20 cellular contexts compared by ENCODE assay signal in genomic region chr15:27842526-27842925, GRCh38.
A peak's percentile ranks its signal among the peaks of the same experiment; 100 is the strongest.
DNase-seq lines count a peak whose midpoint lies in the region; FAIRE-seq and TF ChIP-seq lines count a peak whose summit lies in the region.
"Had no signal": no experiment of that assay in that cellular context is flagged by ENCODE, and none has a peak within 500 bp of the region (broad histone marks: within the 10 kb centered on the region; RNA-seq: fewer than 3 reads in every experiment).

No MANE protein-coding gene starts in this region.

- 63% methylated on average over 3 of the region's 3 CpGs for WGBS in esophagus muscularis mucosa
- 90 to 94% methylated on average over 3 of the region's 3 CpGs for WGBS in tibial nerve, 2 donors

- no peak for FAIRE-seq in RCC 7860 (lab: Jason Lieb, UNC)
- FAIRE-seq: G401.6, K562 had no signal

- H3K36me3 Mint-ChIP-seq in progenitor cell of endocrine pancreas (ENCODE audit: insufficient read depth) = no peaks in the 10 kb centered on the region
- H3K36me3 Mint-ChIP-seq: CD4-positive, CD25-positive, alpha-beta regulatory T cell had no signal

- intact Hi-C loops in esophagus muscularis mucosa (cut with DNase I) = no loop called here

- H3K4me1 ChIP-seq in esophagus muscularis mucosa (no peaks in the 10 kb centered on the region), tibial nerve (no peaks in the 10 kb centered on the region)
- H3K4me1 ChIP-seq: BE2C, Caco-2 had no signal

- H3K4me3 Mint-ChIP-seq in progenitor cell of endocrine pancreas (ENCODE audit: low read depth) = no peak overlapping the region
- H3K4me3 Mint-ChIP-seq: CD4-positive, CD25-positive, alpha-beta regulatory T cell had no signal

- DNase-seq in activated effector memory CD4-positive, alpha-beta T cell treated with anti-CD3 and anti-CD28 coated beads, Interleukin-2, amount 50 U/mL, for 16 hours = peak; percentile 22
- DNase-seq in activated effector memory CD4-positive, alpha-beta T cell treated with Interleukin-2 at 50 U/mL for 16 hours = no peak
- DNase-seq in RCC 7860 (ENCODE audit: low spot score) (peak; percentile 43), esophagus muscularis mucosa (ENCODE audit: extremely low spot score) (peak; percentile 84), iPS-NIHi7 (ENCODE audit: extremely low spot score) (no peak), tibial nerve (ENCODE audit: low spot score in 2 of 2) (no peak), progenitor cell of endocrine pancreas (ENCODE audit: low spot score, unreplicated experiment) (no peak), GM13976 (ENCODE audit: low spot score) (no peak)
- DNase-seq: BE2C; Caco-2; CD4-positive, CD25-positive, alpha-beta regulatory T cell; HCEC 1CT; NCI-H1417 treated with DMSO at 0.1 percent for 48 hours; NCI-H187 treated with DMSO at 0.1 percent for 48 hours; NCI-H2227 treated with DMSO at 0.1 percent for 48 hours; NCI-H524 had no signal

- H3K4me3 ChIP-seq in esophagus muscularis mucosa = no peak overlapping the region
- no peak overlapping the region for H3K4me3 ChIP-seq in tibial nerve
- H3K4me3 ChIP-seq: K562 had no signal

- peaks cover 57% of the 10 kb centered on the region for H3K27me3 Mint-ChIP-seq in progenitor cell of endocrine pancreas

- no peaks in the 10 kb centered on the region for H3K9me3 Mint-ChIP-seq in progenitor cell of endocrine pancreas (ENCODE audit: low read depth)

- peaks cover 6% of the 10 kb centered on the region for H3K4me1 Mint-ChIP-seq in progenitor cell of endocrine pancreas (ENCODE audit: low read depth)
- H3K4me1 Mint-ChIP-seq: CD4-positive, CD25-positive, alpha-beta regulatory T cell had no signal

- TF ChIP-seq CTCF in esophagus muscularis mucosa (IDR thresholded peaks at IDR 0.05) = no peak
- no peak for TF ChIP-seq CTCF in tibial nerve (IDR thresholded peaks at IDR 0.05)
- no peak for TF ChIP-seq CTCF in progenitor cell of endocrine pancreas (IDR thresholded peaks at IDR 0.05; ENCODE audit: unreplicated experiment)
- no peak for TF ChIP-seq CTCF in GM13976 (IDR thresholded peaks at IDR 0.05; ENCODE audit: borderline replicate concordance, control extremely low read depth, extremely low read depth, insufficient read depth, missing control alignments)

- no peak for TF ChIP-seq EP300 in esophagus muscularis mucosa (IDR thresholded peaks at IDR 0.05)
- TF ChIP-seq EP300 in tibial nerve (IDR thresholded peaks at IDR 0.05) = no peak

- H3K9me3 ChIP-seq in esophagus muscularis mucosa = no peaks in the 10 kb centered on the region
- no peaks in the 10 kb centered on the region for H3K9me3 ChIP-seq in tibial nerve
- H3K9me3 ChIP-seq: BE2C, Caco-2 had no signal

- in situ Hi-C loops in GM13976 (cut with MboI; ENCODE audit: low sequenced_read_pairs, unreplicated experiment) = no loop called here

- H3K27me3 ChIP-seq in esophagus muscularis mucosa = no peaks in the 10 kb centered on the region
- no peaks in the 10 kb centered on the region for H3K27me3 ChIP-seq in tibial nerve
- H3K27me3 ChIP-seq: BE2C had no signal

- no peak overlapping the region for H3K27ac Mint-ChIP-seq in progenitor cell of endocrine pancreas
- H3K27ac Mint-ChIP-seq: CD4-positive, CD25-positive, alpha-beta regulatory T cell had no signal

- TF ChIP-seq POLR2A in esophagus muscularis mucosa (IDR thresholded peaks at IDR 0.05; ENCODE audit: low read depth) = no peak
- TF ChIP-seq POLR2A in tibial nerve (IDR thresholded peaks at IDR 0.05) = no peak

- H3K27ac ChIP-seq in esophagus muscularis mucosa (replicated peaks in 1 of 4) = no peak overlapping the region
- H3K27ac ChIP-seq in tibial nerve = no peak overlapping the region
- H3K27ac ChIP-seq: 22Rv1, RWPE1 had no signal

- H3K36me3 ChIP-seq in esophagus muscularis mucosa (no peaks in the 10 kb centered on the region), tibial nerve (no peaks in the 10 kb centered on the region)
- H3K36me3 ChIP-seq: BE2C had no signal

Comparison
In these comparisons a context has a peak if more than half of its experiments do, and no peak if none do; other contexts are left out.
1. DNase-seq: peak in activated effector memory CD4-positive, alpha-beta T cell treated with anti-CD3 and anti-CD28 coated beads, Interleukin-2, amount 50 U/mL, for 16 hours (single experiment), RCC 7860 (single experiment) and esophagus muscularis mucosa (single experiment); none in activated effector memory CD4-positive, alpha-beta T cell treated with Interleukin-2 at 50 U/mL for 16 hours (single experiment), iPS-NIHi7 (single experiment), tibial nerve (0 of 2), progenitor cell of endocrine pancreas (single experiment) and GM13976 (single experiment).